1 cellular context compared by ENCODE assay signal in the genomic region with DNA sequence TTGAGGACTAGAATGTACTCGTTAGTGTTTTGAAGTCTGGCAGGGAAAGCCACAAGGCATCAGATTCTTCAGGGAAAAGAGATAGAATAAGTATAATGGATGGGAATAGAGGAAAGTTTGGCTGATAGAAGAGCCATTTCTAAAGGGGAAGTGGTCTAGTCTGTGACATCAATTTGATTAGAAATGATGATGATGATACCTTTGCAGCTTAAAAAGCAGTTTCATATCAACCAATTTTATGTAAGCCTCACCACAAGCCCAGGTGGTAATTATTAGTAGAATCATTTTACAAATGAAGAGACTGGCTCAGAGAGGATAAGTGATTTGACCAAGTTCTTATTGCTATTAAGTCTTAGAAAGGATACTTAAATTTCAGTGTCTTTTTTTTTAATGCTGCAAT.
TF ChIP-seq lines count a peak whose summit lies in the region.

No MANE protein-coding gene starts in this region.

TF ChIP-seq in GM12878, 131 proteins besides CTCF, POLR2A, EP300 and RAD21 (continued from another document):
- TF ChIP-seq MEF2B (IDR thresholded peaks at IDR 0.05; ENCODE audit: partially characterized antibody, poor library complexity, severe bottlenecking) = no peak
- TF ChIP-seq GABPA (IDR thresholded peaks at IDR 0.05; ENCODE audit: low read depth) = no peak
- TF ChIP-seq SIX5 (IDR thresholded peaks at IDR 0.05; ENCODE audit: low read depth, low read length, severe bottlenecking) = no peak
- no peak for TF ChIP-seq RAD51 (IDR thresholded peaks at IDR 0.05)
- no peak for TF ChIP-seq SREBF2 (IDR thresholded peaks at IDR 0.05; ENCODE audit: low read length)
- TF ChIP-seq RB1 (IDR thresholded peaks at IDR 0.05; ENCODE audit: borderline replicate concordance) = no peak
- TF ChIP-seq, protein P1, sequence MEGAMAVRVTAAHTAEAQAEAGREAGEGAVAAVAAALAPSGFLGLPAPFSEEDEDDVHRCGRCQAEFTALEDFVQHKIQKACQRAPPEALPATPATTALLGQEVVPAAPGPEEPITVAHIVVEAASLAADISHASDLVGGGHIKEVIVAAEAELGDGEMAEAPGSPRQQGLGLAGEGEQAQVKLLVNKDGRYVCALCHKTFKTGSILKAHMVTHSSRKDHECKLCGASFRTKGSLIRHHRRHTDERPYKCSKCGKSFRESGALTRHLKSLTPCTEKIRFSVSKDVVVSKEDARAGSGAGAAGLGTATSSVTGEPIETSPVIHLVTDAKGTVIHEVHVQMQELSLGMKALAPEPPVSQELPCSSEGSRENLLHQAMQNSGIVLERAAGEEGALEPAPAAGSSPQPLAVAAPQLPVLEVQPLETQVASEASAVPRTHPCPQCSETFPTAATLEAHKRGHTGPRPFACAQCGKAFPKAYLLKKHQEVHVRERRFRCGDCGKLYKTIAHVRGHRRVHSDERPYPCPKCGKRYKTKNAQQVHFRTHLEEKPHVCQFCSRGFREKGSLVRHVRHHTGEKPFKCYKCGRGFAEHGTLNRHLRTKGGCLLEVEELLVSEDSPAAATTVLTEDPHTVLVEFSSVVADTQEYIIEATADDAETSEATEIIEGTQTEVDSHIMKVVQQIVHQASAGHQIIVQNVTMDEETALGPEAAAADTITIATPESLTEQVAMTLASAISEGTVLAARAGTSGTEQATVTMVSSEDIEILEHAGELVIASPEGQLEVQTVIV (IDR thresholded peaks at IDR 0.05; ENCODE audit: borderline replicate concordance, partially characterized antibody) = no peak
- TF ChIP-seq YY1 (IDR thresholded peaks at IDR 0.05; ENCODE audit: low read depth, low read length) = no peak
- TF ChIP-seq, protein P2, sequence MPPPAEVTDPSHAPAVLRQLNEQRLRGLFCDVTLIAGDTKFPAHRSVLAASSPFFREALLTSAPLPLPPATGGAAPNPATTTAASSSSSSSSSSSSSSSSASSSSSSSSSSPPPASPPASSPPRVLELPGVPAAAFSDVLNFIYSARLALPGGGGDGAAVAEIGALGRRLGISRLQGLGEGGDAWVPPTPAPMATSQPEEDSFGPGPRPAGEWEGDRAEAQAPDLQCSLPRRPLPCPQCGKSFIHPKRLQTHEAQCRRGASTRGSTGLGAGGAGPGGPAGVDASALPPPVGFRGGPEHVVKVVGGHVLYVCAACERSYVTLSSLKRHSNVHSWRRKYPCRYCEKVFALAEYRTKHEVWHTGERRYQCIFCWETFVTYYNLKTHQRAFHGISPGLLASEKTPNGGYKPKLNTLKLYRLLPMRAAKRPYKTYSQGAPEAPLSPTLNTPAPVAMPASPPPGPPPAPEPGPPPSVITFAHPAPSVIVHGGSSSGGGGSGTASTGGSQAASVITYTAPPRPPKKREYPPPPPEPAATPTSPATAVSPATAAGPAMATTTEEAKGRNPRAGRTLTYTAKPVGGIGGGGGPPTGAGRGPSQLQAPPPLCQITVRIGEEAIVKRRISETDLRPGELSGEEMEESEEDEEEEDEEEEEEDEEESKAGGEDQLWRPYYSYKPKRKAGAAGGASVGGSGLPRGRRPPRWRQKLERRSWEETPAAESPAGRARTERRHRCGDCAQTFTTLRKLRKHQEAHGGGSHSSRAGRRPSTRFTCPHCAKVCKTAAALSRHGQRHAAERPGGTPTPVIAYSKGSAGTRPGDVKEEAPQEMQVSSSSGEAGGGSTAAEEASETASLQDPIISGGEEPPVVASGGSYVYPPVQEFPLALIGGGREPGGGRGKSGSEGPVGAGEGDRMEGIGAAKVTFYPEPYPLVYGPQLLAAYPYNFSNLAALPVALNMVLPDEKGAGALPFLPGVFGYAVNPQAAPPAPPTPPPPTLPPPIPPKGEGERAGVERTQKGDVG (CRISPR knock-in tag; IDR thresholded peaks at IDR 0.05) = no peak
- no peak for TF ChIP-seq HDGF (IDR thresholded peaks at IDR 0.05)
- TF ChIP-seq, protein P3, sequence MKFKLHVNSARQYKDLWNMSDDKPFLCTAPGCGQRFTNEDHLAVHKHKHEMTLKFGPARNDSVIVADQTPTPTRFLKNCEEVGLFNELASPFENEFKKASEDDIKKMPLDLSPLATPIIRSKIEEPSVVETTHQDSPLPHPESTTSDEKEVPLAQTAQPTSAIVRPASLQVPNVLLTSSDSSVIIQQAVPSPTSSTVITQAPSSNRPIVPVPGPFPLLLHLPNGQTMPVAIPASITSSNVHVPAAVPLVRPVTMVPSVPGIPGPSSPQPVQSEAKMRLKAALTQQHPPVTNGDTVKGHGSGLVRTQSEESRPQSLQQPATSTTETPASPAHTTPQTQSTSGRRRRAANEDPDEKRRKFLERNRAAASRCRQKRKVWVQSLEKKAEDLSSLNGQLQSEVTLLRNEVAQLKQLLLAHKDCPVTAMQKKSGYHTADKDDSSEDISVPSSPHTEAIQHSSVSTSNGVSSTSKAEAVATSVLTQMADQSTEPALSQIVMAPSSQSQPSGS (IDR thresholded peaks at IDR 0.05; ENCODE audit: low read length) = no peak
- TF ChIP-seq ZNF622 (IDR thresholded peaks at IDR 0.05) = no peak
- TF ChIP-seq, protein P4, sequence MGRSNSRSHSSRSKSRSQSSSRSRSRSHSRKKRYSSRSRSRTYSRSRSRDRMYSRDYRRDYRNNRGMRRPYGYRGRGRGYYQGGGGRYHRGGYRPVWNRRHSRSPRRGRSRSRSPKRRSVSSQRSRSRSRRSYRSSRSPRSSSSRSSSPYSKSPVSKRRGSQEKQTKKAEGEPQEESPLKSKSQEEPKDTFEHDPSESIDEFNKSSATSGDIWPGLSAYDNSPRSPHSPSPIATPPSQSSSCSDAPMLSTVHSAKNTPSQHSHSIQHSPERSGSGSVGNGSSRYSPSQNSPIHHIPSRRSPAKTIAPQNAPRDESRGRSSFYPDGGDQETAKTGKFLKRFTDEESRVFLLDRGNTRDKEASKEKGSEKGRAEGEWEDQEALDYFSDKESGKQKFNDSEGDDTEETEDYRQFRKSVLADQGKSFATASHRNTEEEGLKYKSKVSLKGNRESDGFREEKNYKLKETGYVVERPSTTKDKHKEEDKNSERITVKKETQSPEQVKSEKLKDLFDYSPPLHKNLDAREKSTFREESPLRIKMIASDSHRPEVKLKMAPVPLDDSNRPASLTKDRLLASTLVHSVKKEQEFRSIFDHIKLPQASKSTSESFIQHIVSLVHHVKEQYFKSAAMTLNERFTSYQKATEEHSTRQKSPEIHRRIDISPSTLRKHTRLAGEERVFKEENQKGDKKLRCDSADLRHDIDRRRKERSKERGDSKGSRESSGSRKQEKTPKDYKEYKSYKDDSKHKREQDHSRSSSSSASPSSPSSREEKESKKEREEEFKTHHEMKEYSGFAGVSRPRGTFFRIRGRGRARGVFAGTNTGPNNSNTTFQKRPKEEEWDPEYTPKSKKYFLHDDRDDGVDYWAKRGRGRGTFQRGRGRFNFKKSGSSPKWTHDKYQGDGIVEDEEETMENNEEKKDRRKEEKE (IDR thresholded peaks at IDR 0.05) = no peak
- TF ChIP-seq DPF2 (IDR thresholded peaks at IDR 0.05) = peak; percentile 86
- TF ChIP-seq FOXM1 (IDR thresholded peaks at IDR 0.05; ENCODE audit: low read depth, low read length) = no peak
- no peak for TF ChIP-seq SMC3 (IDR thresholded peaks at IDR 0.05; ENCODE audit: borderline replicate concordance, low read length)
- no peak for TF ChIP-seq SUZ12 (IDR thresholded peaks at IDR 0.05; ENCODE audit: unreplicated experiment)
- TF ChIP-seq NR2C2 (IDR thresholded peaks at IDR 0.05; ENCODE audit: borderline replicate concordance, control insufficient read depth, insufficient read length, low read depth) = no peak
- TF ChIP-seq SREBF1 (IDR thresholded peaks at IDR 0.05; ENCODE audit: low read length) = no peak
- no peak for TF ChIP-seq MTA3 (IDR thresholded peaks at IDR 0.05; ENCODE audit: borderline replicate concordance, low read length)
- TF ChIP-seq CREB1 (IDR thresholded peaks at IDR 0.05; ENCODE audit: low read depth) = peak; percentile 46; the same call in 1 of the 2 replicates
- TF ChIP-seq, protein P5, sequence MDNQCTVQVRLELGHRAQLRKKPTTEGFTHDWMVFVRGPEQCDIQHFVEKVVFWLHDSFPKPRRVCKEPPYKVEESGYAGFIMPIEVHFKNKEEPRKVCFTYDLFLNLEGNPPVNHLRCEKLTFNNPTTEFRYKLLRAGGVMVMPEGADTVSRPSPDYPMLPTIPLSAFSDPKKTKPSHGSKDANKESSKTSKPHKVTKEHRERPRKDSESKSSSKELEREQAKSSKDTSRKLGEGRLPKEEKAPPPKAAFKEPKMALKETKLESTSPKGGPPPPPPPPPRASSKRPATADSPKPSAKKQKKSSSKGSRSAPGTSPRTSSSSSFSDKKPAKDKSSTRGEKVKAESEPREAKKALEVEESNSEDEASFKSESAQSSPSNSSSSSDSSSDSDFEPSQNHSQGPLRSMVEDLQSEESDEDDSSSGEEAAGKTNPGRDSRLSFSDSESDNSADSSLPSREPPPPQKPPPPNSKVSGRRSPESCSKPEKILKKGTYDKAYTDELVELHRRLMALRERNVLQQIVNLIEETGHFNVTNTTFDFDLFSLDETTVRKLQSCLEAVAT (IDR thresholded peaks at IDR 0.05) = 0 out of 2 replicates have a peak, but pooled peaks have one; percentile 12
- no peak for TF ChIP-seq KAT2A (conservative IDR thresholded peaks at IDR 0.05; ENCODE audit: control insufficient read depth, low read depth, low read length)
- no peak for TF ChIP-seq BHLHE40 (IDR thresholded peaks at IDR 0.05; ENCODE audit: borderline replicate concordance in 1 of 2, low read depth in 2 of 2, low read length in 1 of 2)
- 0 out of 2 replicates have a peak, but pooled peaks have one; percentile 20 for TF ChIP-seq CREM (IDR thresholded peaks at IDR 0.05; ENCODE audit: low read depth)
- no peak for TF ChIP-seq MEF2A (IDR thresholded peaks at IDR 0.05; ENCODE audit: insufficient read depth, low read depth, low read length)
- TF ChIP-seq, protein P6, sequence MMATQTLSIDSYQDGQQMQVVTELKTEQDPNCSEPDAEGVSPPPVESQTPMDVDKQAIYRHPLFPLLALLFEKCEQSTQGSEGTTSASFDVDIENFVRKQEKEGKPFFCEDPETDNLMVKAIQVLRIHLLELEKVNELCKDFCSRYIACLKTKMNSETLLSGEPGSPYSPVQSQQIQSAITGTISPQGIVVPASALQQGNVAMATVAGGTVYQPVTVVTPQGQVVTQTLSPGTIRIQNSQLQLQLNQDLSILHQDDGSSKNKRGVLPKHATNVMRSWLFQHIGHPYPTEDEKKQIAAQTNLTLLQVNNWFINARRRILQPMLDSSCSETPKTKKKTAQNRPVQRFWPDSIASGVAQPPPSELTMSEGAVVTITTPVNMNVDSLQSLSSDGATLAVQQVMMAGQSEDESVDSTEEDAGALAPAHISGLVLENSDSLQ (IDR thresholded peaks at IDR 0.05) = no peak
- TF ChIP-seq MYB (IDR thresholded peaks at IDR 0.05; ENCODE audit: borderline replicate concordance, low read depth, low read length) = no peak
- TF ChIP-seq CHD2 (IDR thresholded peaks at IDR 0.05; ENCODE audit: borderline replicate concordance, low read depth, low read length) = no peak
- peak; percentile 47; the same call in 1 of the 2 replicates for TF ChIP-seq ZNF24 (IDR thresholded peaks at IDR 0.05)
- TF ChIP-seq, protein P7, sequence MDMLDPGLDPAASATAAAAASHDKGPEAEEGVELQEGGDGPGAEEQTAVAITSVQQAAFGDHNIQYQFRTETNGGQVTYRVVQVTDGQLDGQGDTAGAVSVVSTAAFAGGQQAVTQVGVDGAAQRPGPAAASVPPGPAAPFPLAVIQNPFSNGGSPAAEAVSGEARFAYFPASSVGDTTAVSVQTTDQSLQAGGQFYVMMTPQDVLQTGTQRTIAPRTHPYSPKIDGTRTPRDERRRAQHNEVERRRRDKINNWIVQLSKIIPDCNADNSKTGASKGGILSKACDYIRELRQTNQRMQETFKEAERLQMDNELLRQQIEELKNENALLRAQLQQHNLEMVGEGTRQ (IDR thresholded peaks at IDR 0.05; ENCODE audit: borderline replicate concordance, low read depth, low read length) = no peak
- TF ChIP-seq, protein P8, sequence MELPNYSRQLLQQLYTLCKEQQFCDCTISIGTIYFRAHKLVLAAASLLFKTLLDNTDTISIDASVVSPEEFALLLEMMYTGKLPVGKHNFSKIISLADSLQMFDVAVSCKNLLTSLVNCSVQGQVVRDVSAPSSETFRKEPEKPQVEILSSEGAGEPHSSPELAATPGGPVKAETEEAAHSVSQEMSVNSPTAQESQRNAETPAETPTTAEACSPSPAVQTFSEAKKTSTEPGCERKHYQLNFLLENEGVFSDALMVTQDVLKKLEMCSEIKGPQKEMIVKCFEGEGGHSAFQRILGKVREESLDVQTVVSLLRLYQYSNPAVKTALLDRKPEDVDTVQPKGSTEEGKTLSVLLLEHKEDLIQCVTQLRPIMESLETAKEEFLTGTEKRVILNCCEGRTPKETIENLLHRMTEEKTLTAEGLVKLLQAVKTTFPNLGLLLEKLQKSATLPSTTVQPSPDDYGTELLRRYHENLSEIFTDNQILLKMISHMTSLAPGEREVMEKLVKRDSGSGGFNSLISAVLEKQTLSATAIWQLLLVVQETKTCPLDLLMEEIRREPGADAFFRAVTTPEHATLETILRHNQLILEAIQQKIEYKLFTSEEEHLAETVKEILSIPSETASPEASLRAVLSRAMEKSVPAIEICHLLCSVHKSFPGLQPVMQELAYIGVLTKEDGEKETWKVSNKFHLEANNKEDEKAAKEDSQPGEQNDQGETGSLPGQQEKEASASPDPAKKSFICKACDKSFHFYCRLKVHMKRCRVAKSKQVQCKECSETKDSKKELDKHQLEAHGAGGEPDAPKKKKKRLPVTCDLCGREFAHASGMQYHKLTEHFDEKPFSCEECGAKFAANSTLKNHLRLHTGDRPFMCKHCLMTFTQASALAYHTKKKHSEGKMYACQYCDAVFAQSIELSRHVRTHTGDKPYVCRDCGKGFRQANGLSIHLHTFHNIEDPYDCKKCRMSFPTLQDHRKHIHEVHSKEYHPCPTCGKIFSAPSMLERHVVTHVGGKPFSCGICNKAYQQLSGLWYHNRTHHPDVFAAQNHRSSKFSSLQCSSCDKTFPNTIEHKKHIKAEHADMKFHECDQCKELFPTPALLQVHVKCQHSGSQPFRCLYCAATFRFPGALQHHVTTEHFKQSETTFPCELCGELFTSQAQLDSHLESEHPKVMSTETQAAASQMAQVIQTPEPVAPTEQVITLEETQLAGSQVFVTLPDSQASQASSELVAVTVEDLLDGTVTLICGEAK (IDR thresholded peaks at IDR 0.05; ENCODE audit: borderline replicate concordance) = no peak
- no peak for TF ChIP-seq GATAD2B (conservative IDR thresholded peaks at IDR 0.05; ENCODE audit: low read depth)
- no peak for TF ChIP-seq FOXK2 (IDR thresholded peaks at IDR 0.05)
- TF ChIP-seq EZH2 (IDR thresholded peaks at IDR 0.05; ENCODE audit: borderline replicate concordance, control insufficient read depth, low read depth, low read length) = no peak
- TF ChIP-seq ETV6 (conservative IDR thresholded peaks at IDR 0.05 in 1 of 2, IDR thresholded peaks at IDR 0.05 in 1 of 2; ENCODE audit: borderline replicate concordance in 1 of 2, low read depth in 1 of 2) = no peak
- no peak for TF ChIP-seq POU2F2 (IDR thresholded peaks at IDR 0.05; ENCODE audit: borderline replicate concordance, low read depth, low read length)
